ENCODE assay signal across 8 cellular contexts in the genomic region with DNA sequence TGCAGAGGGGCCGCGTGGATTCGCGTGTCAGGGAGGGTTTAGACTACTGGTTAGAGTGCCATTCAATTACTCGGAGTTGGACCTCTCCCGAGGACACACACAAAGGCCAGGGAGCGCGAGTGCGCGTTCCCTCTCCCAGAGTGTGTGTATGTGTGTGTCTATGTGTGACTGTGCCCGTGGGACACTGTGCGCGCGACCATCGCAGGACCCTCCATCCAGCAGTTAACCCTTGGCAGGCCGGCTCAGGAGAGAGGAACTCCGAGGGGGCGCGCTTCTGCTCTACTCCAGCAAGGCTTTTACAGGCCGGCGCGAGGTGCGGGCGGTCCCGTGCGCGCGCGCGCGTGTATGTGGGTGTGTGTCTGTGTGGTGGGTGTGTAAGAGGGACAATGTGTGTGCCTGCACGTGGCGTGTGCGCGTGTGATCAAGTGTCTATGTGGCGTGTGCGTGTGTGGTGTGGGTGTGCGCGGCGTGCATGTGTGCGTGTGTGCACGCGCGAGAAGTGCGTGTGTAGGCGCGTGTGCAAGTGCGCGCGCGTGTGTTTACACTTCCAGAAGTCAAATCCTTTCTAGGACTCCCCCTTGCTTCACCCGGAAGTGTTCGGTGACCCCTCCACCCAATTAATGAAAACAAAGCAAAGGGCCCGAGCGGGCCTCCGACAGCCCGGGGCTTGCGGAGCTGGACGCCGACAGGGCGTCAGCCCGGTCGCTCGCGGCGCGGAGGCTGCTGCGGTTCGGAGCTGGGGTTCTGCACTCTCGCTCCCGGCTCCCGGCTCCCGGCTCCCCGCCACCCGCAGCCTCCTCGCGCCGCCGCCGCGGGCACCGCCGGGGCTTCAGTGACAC.
DNase-seq lines count a peak whose midpoint lies in the region; ATAC-seq and TF ChIP-seq lines count a peak whose summit lies in the region.

No MANE protein-coding gene starts in this region.

- H3K27me3 ChIP-seq in endodermal cell (ENCODE audit: control insufficient read depth, insufficient read depth, low read length, poor library complexity, severe bottlenecking) (peaks cover 80% of the 10 kb centered on the region), upper lobe of left lung (peaks cover 0 to 7% (median 0%) of the 10 kb centered on the region in 4 donors)

- H3K36me3 ChIP-seq in ES-I3 (ENCODE audit: insufficient read depth, low read length) (no peaks in the 10 kb centered on the region), endodermal cell (ENCODE audit: control insufficient read depth, insufficient read depth, low read length) (no peaks in the 10 kb centered on the region), mesodermal cell (ENCODE audit: control insufficient read depth, insufficient read depth, low read length) (no peaks in the 10 kb centered on the region), upper lobe of left lung (no peaks in the 10 kb centered on the region)

- no peak overlapping the region for H3K27ac ChIP-seq in RWPE1
- no peak overlapping the region for H3K27ac ChIP-seq in endodermal cell (ENCODE audit: low read depth, low read length)
- no peak overlapping the region for H3K27ac ChIP-seq in mesodermal cell (ENCODE audit: low read depth, low read length, severe bottlenecking)
- peak overlapping the region in 1 of 4 donors; percentile 46 for H3K27ac ChIP-seq in upper lobe of left lung

- no peaks in the 10 kb centered on the region for H3K36me3 Mint-ChIP-seq in endodermal cell (ENCODE audit: low read depth)

- no peak for TF ChIP-seq EP300 in upper lobe of left lung (IDR thresholded peaks at IDR 0.05)

- H3K9ac ChIP-seq in ES-I3 (ENCODE audit: low read depth, low read length): peak overlapping the region; percentile 59; the same call in 1 of the 2 replicates
- no peak overlapping the region for H3K9ac ChIP-seq in endodermal cell (ENCODE audit: extremely low read depth, low read length, poor library complexity, severe bottlenecking)

- no peak for TF ChIP-seq POLR2A in upper lobe of left lung (IDR thresholded peaks at IDR 0.05)

- peaks cover 42% of the 10 kb centered on the region for H3K4me1 Mint-ChIP-seq in endodermal cell

- no peaks in the 10 kb centered on the region for H3K9me3 ChIP-seq in ES-I3 (ENCODE audit: control insufficient read depth, insufficient read depth, low read length)
- H3K9me3 ChIP-seq in endodermal cell (ENCODE audit: control insufficient read depth, low read length): no peaks in the 10 kb centered on the region
- H3K9me3 ChIP-seq in mesodermal cell (ENCODE audit: control insufficient read depth, low read length): no peaks in the 10 kb centered on the region
- H3K9me3 ChIP-seq in upper lobe of left lung: no peaks in the 10 kb centered on the region

- H3K4me3 Mint-ChIP-seq in endodermal cell: peak overlapping the region; percentile 73

- CTCF ChIA-PET in RWPE1 (lab: Yijun Ruan, JAX): interaction anchor here (0.6 kb wide), 1 partner anchor 224 kb away, joined by 4 read pairs; no protein-coding TSS in a partner anchor

- H3K27me3 Mint-ChIP-seq in endodermal cell (ENCODE audit: insufficient read depth): peaks cover 96% of the 10 kb centered on the region

- WGBS in endodermal cell (ENCODE audit: insufficient coverage in 1 of 2, insufficient read length in 1 of 2), 2 experiments: 10 to 19% methylated on average over 16 to 83 of the region's 83 CpGs
- WGBS in mesodermal cell (ENCODE audit: insufficient coverage in 2 of 2), 2 experiments: 13 to 22% methylated on average over 56 to 62 of the region's 83 CpGs
- WGBS in upper lobe of left lung, 2 donors: 15 to 31% methylated on average over 32 to 69 of the region's 83 CpGs

- no peak overlapping the region for H3K27ac Mint-ChIP-seq in endodermal cell

- H3K9me3 Mint-ChIP-seq in endodermal cell: no peaks in the 10 kb centered on the region

- POLR2A ChIA-PET in RWPE1 (lab: Yijun Ruan, JAX; ENCODE audit: low non-redundant PET): no interaction called here

- peaks cover 8% of the 10 kb centered on the region; the same call in 1 of the 2 replicates for H3K4me1 ChIP-seq in ES-I3 (ENCODE audit: insufficient read depth, low read length)
- H3K4me1 ChIP-seq in endodermal cell (ENCODE audit: control insufficient read depth, insufficient read depth, low read length): peaks cover 15% of the 10 kb centered on the region
- H3K4me1 ChIP-seq in mesodermal cell (ENCODE audit: control insufficient read depth, insufficient read depth, low read length, poor library complexity, severe bottlenecking): peaks cover 24% of the 10 kb centered on the region
- H3K4me1 ChIP-seq in upper lobe of left lung: peaks cover 9 to 19% (median 15%) of the 10 kb centered on the region in 4 donors

- DNase-seq in RWPE1 (ENCODE audit: low spot score): peak; percentile 27
- DNase-seq in endodermal cell: peak; percentile 79
- peak in 1 of 2 donors; percentile 88 for DNase-seq in upper lobe of left lung
- DNase-seq in NCI-H1694 treated with DMSO at 0.1 percent for 48 hours (lab: John Stamatoyannopoulos, UW): no peak
- DNase-seq in NCI-H1048 (lab: John Stamatoyannopoulos, UW): no peak
- no peak for DNase-seq in SW480 (ENCODE audit: low spot score)

- H3K4me3 ChIP-seq in endodermal cell (ENCODE audit: low read length): peak overlapping the region; percentile 84
- peak overlapping the region; percentile 34 for H3K4me3 ChIP-seq in mesodermal cell (ENCODE audit: extremely low read depth, insufficient read depth, low read length, poor library complexity, severe bottlenecking)
- peak overlapping the region; percentile 51 to 74 (median 60) for H3K4me3 ChIP-seq in upper lobe of left lung

- TF ChIP-seq CTCF in RWPE1 (conservative IDR thresholded peaks at IDR 0.05; ENCODE audit: low read depth) (no peak), endodermal cell (conservative IDR thresholded peaks at IDR 0.05) (no peak), upper lobe of left lung (IDR thresholded peaks at IDR 0.05) (no peak)

- peak in 1 of 2 donors; percentile 76 for ATAC-seq in upper lobe of left lung (ENCODE audit: low FRiP score in 2 of 2)

Comparison
In these comparisons a context has a peak if more than half of its experiments do, and no peak if none do; other contexts are left out.
1. DNase-seq: peak in RWPE1 (single experiment) and endodermal cell (single experiment); none in NCI-H1694 treated with DMSO at 0.1 percent for 48 hours (single experiment), NCI-H1048 (single experiment) and SW480 (single experiment).
2. H3K4me3 ChIP-seq: peak in every context shown above with its lines; median percentile 84 in endodermal cell; 60 in upper lobe of left lung; 34 in mesodermal cell.